In the genomic region with DNA sequence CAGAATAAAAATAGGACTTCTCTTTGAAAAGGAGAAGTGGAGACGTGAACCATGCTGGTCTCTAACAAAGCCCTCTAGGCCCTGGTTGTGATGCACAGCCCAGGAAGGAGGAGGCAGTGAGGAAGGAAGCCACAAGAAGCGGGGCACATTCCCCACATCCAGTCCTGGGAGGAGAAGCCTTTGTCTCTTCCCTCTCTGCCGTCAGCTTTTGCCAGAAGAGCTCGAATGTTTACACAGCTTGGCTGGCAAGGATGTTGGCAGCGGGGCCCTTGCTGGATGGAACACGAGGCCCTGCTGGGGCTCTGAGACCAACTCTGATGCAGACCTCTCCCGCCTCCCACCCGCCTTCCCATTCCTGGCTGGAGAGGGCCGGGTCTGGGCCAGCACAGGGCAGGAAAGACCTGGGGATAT, we compare ENCODE assay signal across 11 cellular contexts.
DNase-seq lines count a peak whose midpoint lies in the region; ATAC-seq and TF ChIP-seq lines count a peak whose summit lies in the region.
"Had no signal": no experiment of that assay in that cellular context is flagged by ENCODE, and none has a peak within 500 bp of the region (broad histone marks: within the 10 kb centered on the region; RNA-seq: fewer than 3 reads in every experiment).

No MANE protein-coding gene starts in this region.

- no peaks in the 10 kb centered on the region for H3K79me2 ChIP-seq in H9 (ENCODE audit: insufficient read depth, low read length)
- no peaks in the 10 kb centered on the region for H3K79me2 ChIP-seq in Karpas-422 (ENCODE audit: low read length)

- no peak overlapping the region for H3K56ac ChIP-seq in H9 (ENCODE audit: insufficient read length, low read depth, low read length)

- 0 out of 2 replicates have a peak overlapping the region, but pooled peaks have one; percentile 33 for H3K14ac ChIP-seq in H9 (ENCODE audit: insufficient read depth, low read length)

- H4K20me1 ChIP-seq in H9 (ENCODE audit: control insufficient read depth, insufficient read depth, insufficient read length) = no peaks in the 10 kb centered on the region
- H4K20me1 ChIP-seq in Karpas-422 (ENCODE audit: insufficient read depth, low read depth, low read length) = no peaks in the 10 kb centered on the region

- peaks cover 9 to 11% of the 10 kb centered on the region in 2 experiments for H3K4me1 Mint-ChIP-seq in H9
- H3K4me1 Mint-ChIP-seq: activated CD4-positive, alpha-beta memory T cell treated with anti-CD3 and anti-CD28 coated beads, Interleukin-2, amount 10 ng/mL, durations not matched to agents 7 days and 5 days had no signal

- H3K4me3 ChIP-seq in heart left ventricle (no peak overlapping the region), gastrocnemius medialis (no peak overlapping the region), Karpas-422 (ENCODE audit: low read length) (no peak overlapping the region)

- H3K27me3 Mint-ChIP-seq in H9 (ENCODE audit: low read depth) = peaks cover 2% of the 10 kb centered on the region; the same call in 1 of the 2 replicates

- H3K79me1 ChIP-seq in H9 (ENCODE audit: insufficient read depth, low read depth, low read length, poor library complexity, severe bottlenecking) = no peaks in the 10 kb centered on the region

- no peak overlapping the region for H3T11ph ChIP-seq in H9 (ENCODE audit: low read length)

- intact Hi-C loops in heart left ventricle (cut with DNase I) = no loop called here
- intact Hi-C loops in gastrocnemius medialis (cut with DNase I; ENCODE audit: low total_unique reads) = no loop called here

- in situ Hi-C loops in gastrocnemius medialis (cut with MboI; ENCODE audit: low sequenced_read_pairs in 4 of 4) = no loop called here

- no peak overlapping the region for H4K91ac ChIP-seq in H9 (ENCODE audit: insufficient read length, low read depth, low read length)

- no peak overlapping the region for H2BK20ac ChIP-seq in H9 (ENCODE audit: low read depth, low read length, poor library complexity, severe bottlenecking)

- WGBS in H9 (ENCODE audit: extremely low coverage, insufficient read length, low lambda C conversion rate) = no CpG with 5 or more reads among the region's 9 CpGs
- 67 to 85% (median 73%) methylated on average over 9 of the region's 9 CpGs for WGBS in heart left ventricle, 4 donors

- no peaks in the 10 kb centered on the region for H3K9me3 Mint-ChIP-seq in H9
- H3K9me3 Mint-ChIP-seq: activated CD4-positive, alpha-beta memory T cell treated with anti-CD3 and anti-CD28 coated beads, Interleukin-2, amount 10 ng/mL, durations not matched to agents 7 days and 5 days had no signal

- no peak overlapping the region for H3K4me3 Mint-ChIP-seq in H9
- H3K4me3 Mint-ChIP-seq: activated CD4-positive, alpha-beta memory T cell treated with anti-CD3 and anti-CD28 coated beads, Interleukin-2, amount 10 ng/mL, durations not matched to agents 7 days and 5 days had no signal

- no peak overlapping the region for H3K23ac ChIP-seq in H9 (ENCODE audit: insufficient read length, low read depth, low read length)

- no peak overlapping the region for H3K18ac ChIP-seq in H9 (ENCODE audit: insufficient read length, low read depth, low read length)

- peak; percentile 43 to 85 (median 73) for ATAC-seq in heart left ventricle
- ATAC-seq in gastrocnemius medialis = peak; percentile 51 to 74

- H3K9ac ChIP-seq in H9 (ENCODE audit: extremely low read depth, insufficient read length, low read length) (no peak overlapping the region), Karpas-422 (ENCODE audit: low read length) (no peak overlapping the region)

- no peak overlapping the region for H4K8ac ChIP-seq in H9 (replicated peaks; ENCODE audit: insufficient read length, low read depth, low read length)

- H3K27ac Mint-ChIP-seq in H9 = 0 out of 7 replicates have a peak overlapping the region, but pooled peaks of 1 of the 3 experiments have one; percentile 22
- H3K27ac Mint-ChIP-seq: activated CD4-positive, alpha-beta memory T cell treated with anti-CD3 and anti-CD28 coated beads, Interleukin-2, amount 10 ng/mL, durations not matched to agents 7 days and 5 days had no signal

- H2BK120ac ChIP-seq in H9 (ENCODE audit: low read depth, low read length, poor library complexity, severe bottlenecking) = no peak overlapping the region

- no peaks in the 10 kb centered on the region for H3K9me2 ChIP-seq in Karpas-422 (replicated peaks; ENCODE audit: insufficient read depth, low read length)

- no peaks in the 10 kb centered on the region for H3K27me3 ChIP-seq in H9 (ENCODE audit: insufficient read depth, low read length)
- H3K27me3 ChIP-seq in heart left ventricle = no peaks in the 10 kb centered on the region
- no peaks in the 10 kb centered on the region for H3K27me3 ChIP-seq in gastrocnemius medialis
- H3K27me3 ChIP-seq in Karpas-422 (ENCODE audit: low read length) = no peaks in the 10 kb centered on the region

- H3K36me3 ChIP-seq in heart left ventricle (no peaks in the 10 kb centered on the region), gastrocnemius medialis (no peaks in the 10 kb centered on the region), Karpas-422 (ENCODE audit: insufficient read depth, low read length) (no peaks in the 10 kb centered on the region)

- no peak overlapping the region for H3K27ac ChIP-seq in H9 (ENCODE audit: insufficient read length, low read depth, low read length)
- H3K27ac ChIP-seq in heart left ventricle = peak overlapping the region in 3 of 12 donors; percentile 9 to 81 (median 29)
- peak overlapping the region in 2 of 4 donors; percentile 32 to 44 for H3K27ac ChIP-seq in gastrocnemius medialis
- no peak overlapping the region for H3K27ac ChIP-seq in Karpas-422 (ENCODE audit: low read length)
- H3K27ac ChIP-seq: RWPE1 had no signal

- no peak overlapping the region for H2BK15ac ChIP-seq in H9 (ENCODE audit: low read depth, low read length)

- H2AFZ ChIP-seq in H9 (ENCODE audit: low read length) (no peak overlapping the region), Karpas-422 (ENCODE audit: low read length) (no peak overlapping the region)

- H2BK12ac ChIP-seq in H9 (ENCODE audit: insufficient read length, low read depth, low read length) = no peak overlapping the region

- TF ChIP-seq POLR2A in heart left ventricle (IDR thresholded peaks at IDR 0.05) (no peak), gastrocnemius medialis (IDR thresholded peaks at IDR 0.05) (no peak)

- H3K9me3 ChIP-seq in H9 (ENCODE audit: control insufficient read depth, low read depth, low read length) (no peaks in the 10 kb centered on the region), heart left ventricle (no peaks in the 10 kb centered on the region), gastrocnemius medialis (no peaks in the 10 kb centered on the region), Karpas-422 (ENCODE audit: low read length) (no peaks in the 10 kb centered on the region)

- no peak for TF ChIP-seq CTCF in H9 (conservative IDR thresholded peaks at IDR 0.05)
- no peak for TF ChIP-seq CTCF in heart left ventricle (IDR thresholded peaks at IDR 0.05)
- TF ChIP-seq CTCF in gastrocnemius medialis (IDR thresholded peaks at IDR 0.05 in 4 of 5, conservative IDR thresholded peaks at IDR 0.05 in 1 of 5) = no peak

- H2AK5ac ChIP-seq in H9 (ENCODE audit: insufficient read length, low read length) = no peak overlapping the region

- no peak overlapping the region for H3K4me2 ChIP-seq in H9 (ENCODE audit: insufficient read depth, insufficient read length, low read length)
- H3K4me2 ChIP-seq in Karpas-422 (ENCODE audit: low read depth, low read length, poor library complexity, severe bottlenecking) = no peak overlapping the region

- no peak overlapping the region for H4K5ac ChIP-seq in H9 (ENCODE audit: insufficient read length, low read depth, low read length)

- no peaks in the 10 kb centered on the region for H3K4me1 ChIP-seq in H9 (ENCODE audit: insufficient read depth, low read length)
- H3K4me1 ChIP-seq in heart left ventricle = peaks cover 0 to 29% (median 0%) of the 10 kb centered on the region in 12 donors
- peaks cover 7 to 10% of the 10 kb centered on the region in 2 donors for H3K4me1 ChIP-seq in gastrocnemius medialis
- no peaks in the 10 kb centered on the region for H3K4me1 ChIP-seq in Karpas-422 (ENCODE audit: low read length)

- no peak overlapping the region for H2BK5ac ChIP-seq in H9 (ENCODE audit: insufficient read length, low read length)

- no peak overlapping the region for H3K4ac ChIP-seq in H9 (ENCODE audit: low read depth, low read length)

- no peaks in the 10 kb centered on the region for H3K36me3 Mint-ChIP-seq in H9 (ENCODE audit: insufficient read depth in 1 of 3, low read depth in 3 of 3)

- no peaks in the 10 kb centered on the region for H3K23me2 ChIP-seq in H9 (ENCODE audit: insufficient read length, low read depth, low read length, poor library complexity, severe bottlenecking)

- DNase-seq in H9 = no peak
- DNase-seq in NOMO-1 (lab: John Stamatoyannopoulos, UW; ENCODE audit: unreplicated experiment in 2 of 2) = peak; percentile 45 to 63
- DNase-seq in heart left ventricle = peak; percentile 37 to 65 (median 49)
- DNase-seq in gastrocnemius medialis = peak; percentile 44 to 60
- DNase-seq in dedifferentiated amniotic fluid mesenchymal stem cell (ENCODE audit: extremely low spot score) = no peak
- no peak for DNase-seq in Karpas-422
- no peak for DNase-seq in activated CD4-positive, alpha-beta T cell treated with anti-CD3 and anti-CD28 coated beads, Interleukin-2, amount 50 U/mL, for 48 hours
- no peak for DNase-seq in AG08395 (ENCODE audit: low spot score)
- DNase-seq: activated CD4-positive, alpha-beta memory T cell treated with anti-CD3 and anti-CD28 coated beads, Interleukin-2, amount 10 ng/mL, durations not matched to agents 7 days and 5 days; IMR-90 had no signal

Comparison
In these comparisons a context has a peak if more than half of its experiments do, and no peak if none do; other contexts are left out.
1. DNase-seq: peak in NOMO-1 (2 of 2), heart left ventricle (5 of 5) and gastrocnemius medialis (2 of 2); none in H9 (single experiment), dedifferentiated amniotic fluid mesenchymal stem cell (single experiment), Karpas-422 (single experiment), activated CD4-positive, alpha-beta T cell treated with anti-CD3 and anti-CD28 coated beads, Interleukin-2, amount 50 U/mL, for 48 hours (0 of 2) and AG08395 (single experiment).